Comparison of ENCODE assay signal across 1 cellular context in the genomic region with DNA sequence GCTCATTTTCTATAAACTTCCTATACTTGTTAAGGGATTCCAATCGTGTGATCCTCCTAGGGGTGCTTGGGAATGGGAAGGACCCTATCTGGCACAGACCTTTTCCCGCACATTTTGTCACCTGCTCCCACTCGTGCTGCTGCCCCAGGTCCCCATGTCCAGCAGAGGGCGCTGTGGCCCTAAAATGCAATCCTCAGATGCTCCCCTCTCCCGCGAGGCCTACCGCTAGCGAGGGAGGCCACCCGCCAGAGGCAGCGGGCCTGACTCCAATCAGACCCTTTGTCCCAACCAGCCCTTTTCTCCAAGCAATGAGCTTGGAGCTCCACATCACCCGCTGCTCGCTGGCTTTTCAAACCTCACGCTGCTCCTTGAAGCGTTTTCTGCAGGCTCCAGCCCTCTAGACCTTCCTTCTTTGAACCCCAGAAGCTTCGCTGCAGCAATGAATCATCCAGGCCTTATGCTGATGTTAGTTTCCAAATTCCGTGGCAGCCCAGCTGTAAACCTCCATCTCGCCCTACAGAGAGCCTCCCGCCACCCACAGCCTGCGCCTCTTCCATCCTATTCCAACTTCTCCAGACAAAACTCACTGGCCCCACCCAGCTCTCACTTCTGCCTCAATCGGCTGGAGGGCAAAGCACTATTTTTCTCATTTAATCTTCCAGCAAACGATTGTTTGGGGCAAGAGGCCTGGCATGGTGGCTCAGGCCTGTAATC.
TF ChIP-seq lines count a peak whose summit lies in the region.

No MANE protein-coding gene starts in this region.

TF ChIP-seq in HepG2, 621 proteins besides CTCF, POLR2A, EP300 and RAD21 (continued from another document and continues in another):
- TF ChIP-seq, protein P1, sequence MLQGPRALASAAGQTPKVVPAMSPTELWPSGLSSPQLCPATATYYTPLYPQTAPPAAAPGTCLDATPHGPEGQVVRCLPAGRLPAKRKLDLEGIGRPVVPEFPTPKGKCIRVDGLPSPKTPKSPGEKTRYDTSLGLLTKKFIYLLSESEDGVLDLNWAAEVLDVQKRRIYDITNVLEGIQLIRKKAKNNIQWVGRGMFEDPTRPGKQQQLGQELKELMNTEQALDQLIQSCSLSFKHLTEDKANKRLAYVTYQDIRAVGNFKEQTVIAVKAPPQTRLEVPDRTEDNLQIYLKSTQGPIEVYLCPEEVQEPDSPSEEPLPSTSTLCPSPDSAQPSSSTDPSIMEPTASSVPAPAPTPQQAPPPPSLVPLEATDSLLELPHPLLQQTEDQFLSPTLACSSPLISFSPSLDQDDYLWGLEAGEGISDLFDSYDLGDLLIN (CRISPR knock-in tag; IDR thresholded peaks at IDR 0.05; ENCODE audit: borderline replicate concordance), result no peak
- TF ChIP-seq PHF5A (CRISPR knock-in tag; IDR thresholded peaks at IDR 0.05; ENCODE audit: low read depth, unreplicated experiment) (peak; percentile 48), SMAD3 (CRISPR knock-in tag; IDR thresholded peaks at IDR 0.05) (no peak), ARNT (IDR thresholded peaks at IDR 0.05) (no peak), ZNF337 (CRISPR knock-in tag; IDR thresholded peaks at IDR 0.05; ENCODE audit: borderline replicate concordance, low read depth) (no peak), RFX1 (IDR thresholded peaks at IDR 0.05) (no peak), SIN3B (IDR thresholded peaks at IDR 0.05; ENCODE audit: low read length) (0 out of 2 replicates have a peak, but pooled peaks have one; percentile 16), ZNF670 (CRISPR knock-in tag; IDR thresholded peaks at IDR 0.05; ENCODE audit: borderline replicate concordance) (no peak), RARA (CRISPR knock-in tag; IDR thresholded peaks at IDR 0.05) (no peak), ZBTB7A (CRISPR knock-in tag; IDR thresholded peaks at IDR 0.05) (no peak), MTERF4 (CRISPR knock-in tag; IDR thresholded peaks at IDR 0.05) (no peak), FOXK2 (IDR thresholded peaks at IDR 0.05) (no peak), TIGD3 (CRISPR knock-in tag; IDR thresholded peaks at IDR 0.05; ENCODE audit: borderline replicate concordance) (no peak), ZSCAN22 (CRISPR knock-in tag; IDR thresholded peaks at IDR 0.05) (no peak), TFE3 (CRISPR knock-in tag; IDR thresholded peaks at IDR 0.05) (peak; percentile 54), ZNF24 (IDR thresholded peaks at IDR 0.05) (no peak), KMT2B (CRISPR knock-in tag; IDR thresholded peaks at IDR 0.05) (peak; percentile 39; the same call in 1 of the 2 replicates), ZMAT5 (CRISPR knock-in tag; IDR thresholded peaks at IDR 0.05; ENCODE audit: borderline replicate concordance, low read depth) (no peak), HHEX (CRISPR knock-in tag; IDR thresholded peaks at IDR 0.05) (0 out of 2 replicates have a peak, but pooled peaks have one; percentile 23), BCL6 (CRISPR knock-in tag; IDR thresholded peaks at IDR 0.05) (peak; percentile 50; the same call in 1 of the 2 replicates), CSRNP1 (CRISPR knock-in tag; IDR thresholded peaks at IDR 0.05) (no peak), ZNF546 (CRISPR knock-in tag; conservative IDR thresholded peaks at IDR 0.05) (no peak), ATF7-NPFF (CRISPR knock-in tag; IDR thresholded peaks at IDR 0.05; ENCODE audit: low read depth) (no peak), ZSCAN20 (CRISPR knock-in tag; IDR thresholded peaks at IDR 0.05; ENCODE audit: borderline replicate concordance) (0 out of 2 replicates have a peak, but pooled peaks have one; percentile 55), AGO1 (IDR thresholded peaks at IDR 0.05; ENCODE audit: low read depth, low read length, poor library complexity, severe bottlenecking) (no peak), DBP (CRISPR knock-in tag; IDR thresholded peaks at IDR 0.05; ENCODE audit: not compliant biosample characterization) (no peak), ZNF251 (CRISPR knock-in tag; IDR thresholded peaks at IDR 0.05) (no peak)
- TF ChIP-seq, protein P2, sequence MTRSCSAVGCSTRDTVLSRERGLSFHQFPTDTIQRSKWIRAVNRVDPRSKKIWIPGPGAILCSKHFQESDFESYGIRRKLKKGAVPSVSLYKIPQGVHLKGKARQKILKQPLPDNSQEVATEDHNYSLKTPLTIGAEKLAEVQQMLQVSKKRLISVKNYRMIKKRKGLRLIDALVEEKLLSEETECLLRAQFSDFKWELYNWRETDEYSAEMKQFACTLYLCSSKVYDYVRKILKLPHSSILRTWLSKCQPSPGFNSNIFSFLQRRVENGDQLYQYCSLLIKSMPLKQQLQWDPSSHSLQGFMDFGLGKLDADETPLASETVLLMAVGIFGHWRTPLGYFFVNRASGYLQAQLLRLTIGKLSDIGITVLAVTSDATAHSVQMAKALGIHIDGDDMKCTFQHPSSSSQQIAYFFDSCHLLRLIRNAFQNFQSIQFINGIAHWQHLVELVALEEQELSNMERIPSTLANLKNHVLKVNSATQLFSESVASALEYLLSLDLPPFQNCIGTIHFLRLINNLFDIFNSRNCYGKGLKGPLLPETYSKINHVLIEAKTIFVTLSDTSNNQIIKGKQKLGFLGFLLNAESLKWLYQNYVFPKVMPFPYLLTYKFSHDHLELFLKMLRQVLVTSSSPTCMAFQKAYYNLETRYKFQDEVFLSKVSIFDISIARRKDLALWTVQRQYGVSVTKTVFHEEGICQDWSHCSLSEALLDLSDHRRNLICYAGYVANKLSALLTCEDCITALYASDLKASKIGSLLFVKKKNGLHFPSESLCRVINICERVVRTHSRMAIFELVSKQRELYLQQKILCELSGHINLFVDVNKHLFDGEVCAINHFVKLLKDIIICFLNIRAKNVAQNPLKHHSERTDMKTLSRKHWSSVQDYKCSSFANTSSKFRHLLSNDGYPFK (CRISPR knock-in tag; IDR thresholded peaks at IDR 0.05; ENCODE audit: borderline replicate concordance), result 0 out of 2 replicates have a peak, but pooled peaks have one; percentile 31
- TF ChIP-seq, protein P3, sequence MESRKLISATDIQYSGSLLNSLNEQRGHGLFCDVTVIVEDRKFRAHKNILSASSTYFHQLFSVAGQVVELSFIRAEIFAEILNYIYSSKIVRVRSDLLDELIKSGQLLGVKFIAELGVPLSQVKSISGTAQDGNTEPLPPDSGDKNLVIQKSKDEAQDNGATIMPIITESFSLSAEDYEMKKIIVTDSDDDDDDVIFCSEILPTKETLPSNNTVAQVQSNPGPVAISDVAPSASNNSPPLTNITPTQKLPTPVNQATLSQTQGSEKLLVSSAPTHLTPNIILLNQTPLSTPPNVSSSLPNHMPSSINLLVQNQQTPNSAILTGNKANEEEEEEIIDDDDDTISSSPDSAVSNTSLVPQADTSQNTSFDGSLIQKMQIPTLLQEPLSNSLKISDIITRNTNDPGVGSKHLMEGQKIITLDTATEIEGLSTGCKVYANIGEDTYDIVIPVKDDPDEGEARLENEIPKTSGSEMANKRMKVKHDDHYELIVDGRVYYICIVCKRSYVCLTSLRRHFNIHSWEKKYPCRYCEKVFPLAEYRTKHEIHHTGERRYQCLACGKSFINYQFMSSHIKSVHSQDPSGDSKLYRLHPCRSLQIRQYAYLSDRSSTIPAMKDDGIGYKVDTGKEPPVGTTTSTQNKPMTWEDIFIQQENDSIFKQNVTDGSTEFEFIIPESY (CRISPR knock-in tag; IDR thresholded peaks at IDR 0.05), result 0 out of 2 replicates have a peak, but pooled peaks have one; percentile 39
- TF ChIP-seq, protein P4, sequence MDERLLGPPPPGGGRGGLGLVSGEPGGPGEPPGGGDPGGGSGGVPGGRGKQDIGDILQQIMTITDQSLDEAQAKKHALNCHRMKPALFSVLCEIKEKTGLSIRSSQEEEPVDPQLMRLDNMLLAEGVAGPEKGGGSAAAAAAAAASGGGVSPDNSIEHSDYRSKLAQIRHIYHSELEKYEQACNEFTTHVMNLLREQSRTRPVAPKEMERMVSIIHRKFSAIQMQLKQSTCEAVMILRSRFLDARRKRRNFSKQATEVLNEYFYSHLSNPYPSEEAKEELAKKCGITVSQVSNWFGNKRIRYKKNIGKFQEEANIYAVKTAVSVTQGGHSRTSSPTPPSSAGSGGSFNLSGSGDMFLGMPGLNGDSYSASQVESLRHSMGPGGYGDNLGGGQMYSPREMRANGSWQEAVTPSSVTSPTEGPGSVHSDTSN (CRISPR knock-in tag; IDR thresholded peaks at IDR 0.05), result no peak
- TF ChIP-seq, protein P5, sequence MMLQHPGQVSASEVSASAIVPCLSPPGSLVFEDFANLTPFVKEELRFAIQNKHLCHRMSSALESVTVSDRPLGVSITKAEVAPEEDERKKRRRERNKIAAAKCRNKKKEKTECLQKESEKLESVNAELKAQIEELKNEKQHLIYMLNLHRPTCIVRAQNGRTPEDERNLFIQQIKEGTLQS (CRISPR knock-in tag; IDR thresholded peaks at IDR 0.05), result no peak
- TF ChIP-seq, protein P6, sequence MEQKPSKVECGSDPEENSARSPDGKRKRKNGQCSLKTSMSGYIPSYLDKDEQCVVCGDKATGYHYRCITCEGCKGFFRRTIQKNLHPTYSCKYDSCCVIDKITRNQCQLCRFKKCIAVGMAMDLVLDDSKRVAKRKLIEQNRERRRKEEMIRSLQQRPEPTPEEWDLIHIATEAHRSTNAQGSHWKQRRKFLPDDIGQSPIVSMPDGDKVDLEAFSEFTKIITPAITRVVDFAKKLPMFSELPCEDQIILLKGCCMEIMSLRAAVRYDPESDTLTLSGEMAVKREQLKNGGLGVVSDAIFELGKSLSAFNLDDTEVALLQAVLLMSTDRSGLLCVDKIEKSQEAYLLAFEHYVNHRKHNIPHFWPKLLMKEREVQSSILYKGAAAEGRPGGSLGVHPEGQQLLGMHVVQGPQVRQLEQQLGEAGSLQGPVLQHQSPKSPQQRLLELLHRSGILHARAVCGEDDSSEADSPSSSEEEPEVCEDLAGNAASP (CRISPR knock-in tag; IDR thresholded peaks at IDR 0.05; ENCODE audit: borderline replicate concordance), result peak; percentile 72
